ENCODE assay signal across 17 cellular contexts in genomic region chr5:158807947-158808346, GRCh38.
A peak's percentile ranks its signal among the peaks of the same experiment; 100 is the strongest.
DNase-seq lines count a peak whose midpoint lies in the region; ATAC-seq and TF ChIP-seq lines count a peak whose summit lies in the region.
"Had no signal": no experiment of that assay in that cellular context is flagged by ENCODE, and none has a peak within 500 bp of the region (broad histone marks: within the 10 kb centered on the region; RNA-seq: fewer than 3 reads in every experiment).

No MANE protein-coding gene starts in this region.

- no peaks in the 10 kb centered on the region for H3K36me3 ChIP-seq in spleen

- peaks cover 3% of the 10 kb centered on the region for H3K4me1 Mint-ChIP-seq in mesothelial cell of epicardium

- H3K27me3 Mint-ChIP-seq in mesothelial cell of epicardium (ENCODE audit: low read depth): peaks cover 45% of the 10 kb centered on the region

- ATAC-seq in GM18909 (IDR thresholded peaks at IDR 0.05; ENCODE audit: poor library complexity, unreplicated experiment): no peak

- no peaks in the 10 kb centered on the region for H3K9me3 ChIP-seq in spleen

- no peak for TF ChIP-seq CTCF in fibroblast of mammary gland (conservative IDR thresholded peaks at IDR 0.05; ENCODE audit: control insufficient read depth, insufficient read depth, low read depth, low read length)
- no peak for TF ChIP-seq CTCF in spleen (IDR thresholded peaks at IDR 0.05 in 8 of 11, conservative IDR thresholded peaks at IDR 0.05 in 3 of 11)
- no peak for TF ChIP-seq CTCF in mesothelial cell of epicardium (IDR thresholded peaks at IDR 0.05; ENCODE audit: unreplicated experiment)

- no peak overlapping the region for H3K4me3 Mint-ChIP-seq in mesothelial cell of epicardium
- H3K4me3 Mint-ChIP-seq: activated naive CD8-positive, alpha-beta T cell treated with anti-CD3 and anti-CD28 coated beads, Interleukin-2, amount 10 ng/mL, durations not matched to agents 7 days and 5 days; CD4-positive, alpha-beta memory T cell had no signal

- intact Hi-C loops in spleen (cut with DNase I; ENCODE audit: low total_unique reads): no loop called here

- H3K4me3 ChIP-seq in fibroblast of mammary gland (ENCODE audit: control insufficient read depth, low read depth, low read length): no peak overlapping the region
- H3K4me3 ChIP-seq in spleen: no peak overlapping the region

- peak overlapping the region in 6 of 8 donors; percentile 14 to 71 (median 41) for H3K27ac ChIP-seq in spleen
- H3K27ac ChIP-seq: HL-60 had no signal

- no peak overlapping the region for H3K27ac Mint-ChIP-seq in mesothelial cell of epicardium
- H3K27ac Mint-ChIP-seq: activated naive CD8-positive, alpha-beta T cell treated with anti-CD3 and anti-CD28 coated beads, Interleukin-2, amount 10 ng/mL, durations not matched to agents 7 days and 5 days; CD4-positive, alpha-beta memory T cell had no signal

- TF ChIP-seq POLR2A in spleen (IDR thresholded peaks at IDR 0.05): no peak

- no peaks in the 10 kb centered on the region for H3K36me3 Mint-ChIP-seq in mesothelial cell of epicardium

- WGBS in spleen, 5 donors: 18 to 36% (median 25%) methylated on average over 5 of the region's 5 CpGs

- no peaks in the 10 kb centered on the region for H3K9me3 Mint-ChIP-seq in mesothelial cell of epicardium

- no peaks in the 10 kb centered on the region for H3K27me3 ChIP-seq in spleen (replicated peaks in 1 of 7)

- peaks cover 3 to 53% (median 17%) of the 10 kb centered on the region in 6 donors for H3K4me1 ChIP-seq in spleen

- DNase-seq in HT1080 (ENCODE audit: low read depth) (peak; percentile 9), OCI-M1 (lab: John Stamatoyannopoulos, UW) (peak; percentile 61), fibroblast of mammary gland (ENCODE audit: low read depth) (peak; percentile 37), spleen (no peak), mesothelial cell of epicardium (ENCODE audit: low spot score in 2 of 2, unreplicated experiment in 2 of 2) (no peak)
- DNase-seq in activated CD4-positive, alpha-beta T cell treated with anti-CD3 and anti-CD28 coated beads, Interleukin-2, amount 50 U/mL, for 1 hour: no peak
- DNase-seq: activated CD4-positive, alpha-beta T cell treated with anti-CD3 and anti-CD28 coated beads, Interleukin-2, amount 50 U/mL, for 48 hours; activated naive CD8-positive, alpha-beta T cell treated with anti-CD3 and anti-CD28 coated beads, Interleukin-2, amount 10 ng/mL, durations not matched to agents 7 days and 5 days; activated T-cell treated with anti-CD3 and anti-CD28 coated beads, Interleukin-2, amount 50 U/mL, for 48 hours; caudate nucleus; CD4-positive, alpha-beta memory T cell; EL; Kasumi-1; NCI-H2029 treated with DMSO at 0.1 percent for 48 hours; stimulated activated naive CD4-positive, alpha-beta T cell had no signal

Comparison
In these comparisons a context has a peak if more than half of its experiments do, and no peak if none do; other contexts are left out.
1. DNase-seq: peak in HT1080 (single experiment), OCI-M1 (single experiment) and fibroblast of mammary gland (single experiment); none in spleen (single experiment), activated CD4-positive, alpha-beta T cell treated with anti-CD3 and anti-CD28 coated beads, Interleukin-2, amount 50 U/mL, for 1 hour (single experiment) and mesothelial cell of epicardium (0 of 2).